Comparison of ENCODE assay signal across 8 cellular contexts in genomic region chr7:33903770-33904679, GRCh38. TPM values are rescaled to one million over a fixed set of nuclear protein-coding genes. Genes with fewer than 3 reads are reported as not detected.
DNase-seq lines count a peak whose midpoint lies in the region; ATAC-seq and TF ChIP-seq lines count a peak whose summit lies in the region.

No MANE protein-coding gene starts in this region.

- peak; percentile 74 for DNase-seq in AG10803 (ENCODE audit: low read depth)
- no peak for DNase-seq in T-cell
- peak; percentile 38 for DNase-seq in endothelial cell (ENCODE audit: low spot score)
- DNase-seq in memory B cell (ENCODE audit: low spot score in 2 of 2) = peak in 1 of 2 donors; percentile 13
- DNase-seq in stimulated activated naive CD8-positive, alpha-beta T cell treated with anti-CD3 and anti-CD28 coated beads, Interleukin-15, amount 100 ng/mL, for 72 hours = peak; percentile 14 to 16
- no peak for DNase-seq in NOMO-1 treated with DMSO at 0.1 percent for 48 hours (lab: John Stamatoyannopoulos, UW; ENCODE audit: unreplicated experiment)

- peaks cover 65 to 66% of the 10 kb centered on the region in 2 donors for H3K27me3 Mint-ChIP-seq in T-cell
- peaks cover 5% of the 10 kb centered on the region for H3K27me3 Mint-ChIP-seq in endothelial cell (ENCODE audit: unreplicated experiment)
- H3K27me3 Mint-ChIP-seq in memory B cell = peaks cover 23% of the 10 kb centered on the region
- peaks cover 90% of the 10 kb centered on the region for H3K27me3 Mint-ChIP-seq in stimulated activated naive CD8-positive, alpha-beta T cell treated with anti-CD3 and anti-CD28 coated beads, Interleukin-15, amount 100 ng/mL, for 72 hours

- H3K36me3 Mint-ChIP-seq in T-cell = no peaks in the 10 kb centered on the region
- H3K36me3 Mint-ChIP-seq in endothelial cell (ENCODE audit: low read depth, unreplicated experiment) = no peaks in the 10 kb centered on the region
- H3K36me3 Mint-ChIP-seq in memory B cell = no peaks in the 10 kb centered on the region

- H3K4me3 ChIP-seq in AG10803 (ENCODE audit: low read length) = peak overlapping the region; percentile 82

- H3K4me3 Mint-ChIP-seq in T-cell (peak overlapping the region; percentile 59 to 66 (median 64)), endothelial cell (ENCODE audit: unreplicated experiment) (peak overlapping the region; percentile 92), memory B cell (peak overlapping the region; percentile 81)
- peak overlapping the region; percentile 84 to 87 for H3K4me3 Mint-ChIP-seq in stimulated activated naive CD8-positive, alpha-beta T cell treated with anti-CD3 and anti-CD28 coated beads, Interleukin-15, amount 100 ng/mL, for 72 hours

- H3K27ac Mint-ChIP-seq in T-cell = no peak overlapping the region
- no peak overlapping the region for H3K27ac Mint-ChIP-seq in endothelial cell (ENCODE audit: unreplicated experiment)
- H3K27ac Mint-ChIP-seq in memory B cell = no peak overlapping the region
- H3K27ac Mint-ChIP-seq in stimulated activated naive CD8-positive, alpha-beta T cell treated with anti-CD3 and anti-CD28 coated beads, Interleukin-15, amount 100 ng/mL, for 72 hours = no peak overlapping the region

- H3K9me3 Mint-ChIP-seq in T-cell (no peaks in the 10 kb centered on the region), endothelial cell (ENCODE audit: unreplicated experiment) (no peaks in the 10 kb centered on the region), memory B cell (no peaks in the 10 kb centered on the region)
- no peaks in the 10 kb centered on the region for H3K9me3 Mint-ChIP-seq in stimulated activated naive CD8-positive, alpha-beta T cell treated with anti-CD3 and anti-CD28 coated beads, Interleukin-15, amount 100 ng/mL, for 72 hours

- peaks cover 7 to 12% (median 9%) of the 10 kb centered on the region in 3 donors for H3K4me1 Mint-ChIP-seq in T-cell
- peaks cover 2% of the 10 kb centered on the region for H3K4me1 Mint-ChIP-seq in endothelial cell (ENCODE audit: unreplicated experiment)
- H3K4me1 Mint-ChIP-seq in memory B cell = peaks cover 2% of the 10 kb centered on the region
- H3K4me1 Mint-ChIP-seq in stimulated activated naive CD8-positive, alpha-beta T cell treated with anti-CD3 and anti-CD28 coated beads, Interleukin-15, amount 100 ng/mL, for 72 hours = peaks cover 10% of the 10 kb centered on the region

- TF ChIP-seq CTCF in AG10803 (conservative IDR thresholded peaks at IDR 0.05; ENCODE audit: low read length) (no peak; the same call in 1 of the 2 replicates), endothelial cell (IDR thresholded peaks at IDR 0.05; ENCODE audit: unreplicated experiment) (no peak)

- ATAC-seq in GM19452 (IDR thresholded peaks at IDR 0.05; ENCODE audit: unreplicated experiment) (peak; percentile 26), T-cell (replicated peaks in 1 of 4) (peak in 2 of 4 experiments; percentile 15 to 36), memory B cell (ENCODE audit: low read depth) (peak; percentile 47), HG02623 (IDR thresholded peaks at IDR 0.05; ENCODE audit: unreplicated experiment) (no peak)
- peak; percentile 69 for ATAC-seq in stimulated activated naive CD8-positive, alpha-beta T cell treated with anti-CD3 and anti-CD28 coated beads, Interleukin-15, amount 100 ng/mL, for 72 hours

- CTCF ChIA-PET in T-cell (lab: Charles Lee) = interaction anchor here (0.6 to 0.7 kb wide), 2 partner anchors 92 to 661 kb away, joined by 3 to 4 read pairs; no protein-coding TSS in a partner anchor

- POLR2A ChIA-PET in T-cell (lab: Charles Lee) = no interaction called here

RNA-seq across cellular contexts. Expression of gene BMPER, which starts 1.3 kb away (rescaled TPM):
- total RNA-seq in T-cell = under 1 TPM in 2 of 5 donors, not detected in 3; 0.20 to 0.47 TPM
- 2.5 TPM for total RNA-seq in endothelial cell (ENCODE audit: unreplicated experiment)

Comparison
In these comparisons a context has a peak if more than half of its experiments do, and no peak if none do; other contexts are left out.
1. DNase-seq: peak in AG10803 (single experiment), endothelial cell (single experiment) and stimulated activated naive CD8-positive, alpha-beta T cell treated with anti-CD3 and anti-CD28 coated beads, Interleukin-15, amount 100 ng/mL, for 72 hours (2 of 2); none in T-cell (0 of 34) and NOMO-1 treated with DMSO at 0.1 percent for 48 hours (single experiment).
2. Peak in every context shown above with its lines, with median percentiles within 50 percentile points of each other: H3K4me3 Mint-ChIP-seq.